ENCODE assay signal across 19 cellular contexts in genomic region chr13:106314417-106314816, GRCh38.
A peak's percentile ranks its signal among the peaks of the same experiment; 100 is the strongest.
DNase-seq lines count a peak whose midpoint lies in the region; ATAC-seq and TF ChIP-seq lines count a peak whose summit lies in the region.
"Had no signal": no experiment of that assay in that cellular context is flagged by ENCODE, and none has a peak within 500 bp of the region (broad histone marks: within the 10 kb centered on the region; RNA-seq: fewer than 3 reads in every experiment).

No MANE protein-coding gene starts in this region.

- H3K4me3 ChIP-seq in endodermal cell (ENCODE audit: low read length) (no peak overlapping the region), trophoblast cell (ENCODE audit: low read depth, low read length) (no peak overlapping the region)
- H3K4me3 ChIP-seq: MG63, PC-9 had no signal

- no peak overlapping the region for H2AFZ ChIP-seq in trophoblast cell (ENCODE audit: insufficient read depth, low read length, poor library complexity)
- H2AFZ ChIP-seq: PC-9 had no signal

- H4K91ac ChIP-seq in trophoblast cell (ENCODE audit: low read depth, low read length), result no peak overlapping the region

- no peak overlapping the region for H2BK12ac ChIP-seq in trophoblast cell (ENCODE audit: low read length)

- H3K9me3 ChIP-seq in endodermal cell (ENCODE audit: control insufficient read depth, low read length) (peaks cover 5% of the 10 kb centered on the region), trophoblast cell (ENCODE audit: insufficient read depth, low read depth, low read length) (no peaks in the 10 kb centered on the region)
- H3K9me3 ChIP-seq: MG63 had no signal

- peaks cover 3% of the 10 kb centered on the region for H3K9me3 Mint-ChIP-seq in endodermal cell
- H3K9me3 Mint-ChIP-seq: HFFc6 had no signal

- H3K4ac ChIP-seq in trophoblast cell (ENCODE audit: low read depth, low read length), result no peak overlapping the region

- H3K4me1 Mint-ChIP-seq in endodermal cell, result peaks cover 22% of the 10 kb centered on the region

- peaks cover 3% of the 10 kb centered on the region for H3K27me3 Mint-ChIP-seq in endodermal cell (ENCODE audit: insufficient read depth)

- H3K36me3 Mint-ChIP-seq in endodermal cell (ENCODE audit: low read depth), result no peaks in the 10 kb centered on the region

- no peaks in the 10 kb centered on the region for H3K79me2 ChIP-seq in trophoblast cell (ENCODE audit: control insufficient read depth, insufficient read depth, low read length, poor library complexity)

- H3K36me3 ChIP-seq in endodermal cell (ENCODE audit: control insufficient read depth, insufficient read depth, low read length) (no peaks in the 10 kb centered on the region), trophoblast cell (ENCODE audit: control insufficient read depth in 1 of 2, insufficient read depth in 2 of 2, low read length in 2 of 2) (no peaks in the 10 kb centered on the region)
- H3K36me3 ChIP-seq: MG63 had no signal

- peak; percentile 47 for DNase-seq in ELF-1 (ENCODE audit: low read depth, low spot score)
- peak; percentile 9 for DNase-seq in HuH-7 (ENCODE audit: low spot score)
- DNase-seq in endodermal cell, result peak; percentile 61
- peak; percentile 24 to 37 for DNase-seq in trophoblast cell
- no peak for DNase-seq in stimulated activated naive CD4-positive, alpha-beta T cell treated with Interleukin-2 at 50 U/mL for 16 hours (lab: John Stamatoyannopoulos, UW)
- no peak for DNase-seq in G401 (ENCODE audit: low spot score)
- DNase-seq: GF-D8, HFFc6, KBM-7, MG63, NCI-H1105 treated with DMSO at 0.1 percent for 48 hours, NCI-H146, NCI-H1930, NCI-H2107, NCI-H524, NCI-H748 treated with DMSO at 0.1 percent for 48 hours, PC-9, Right ventricle myocardium superior had no signal

- H3K14ac ChIP-seq in trophoblast cell (ENCODE audit: low read length), result no peak overlapping the region

- no peak overlapping the region for H3K27ac Mint-ChIP-seq in endodermal cell
- H3K27ac Mint-ChIP-seq: HFFc6 had no signal

- in situ Hi-C loops in G401 (cut with HindIII; ENCODE audit: low sequenced_read_pairs), result no loop called here

- no peak overlapping the region for H4K8ac ChIP-seq in trophoblast cell (ENCODE audit: low read depth, low read length)

- no peak overlapping the region for H3K23ac ChIP-seq in trophoblast cell (ENCODE audit: low read length)

- peaks cover 4% of the 10 kb centered on the region for H3K4me1 ChIP-seq in endodermal cell (ENCODE audit: control insufficient read depth, insufficient read depth, low read length)
- H3K4me1 ChIP-seq in trophoblast cell (ENCODE audit: control insufficient read depth in 1 of 2, insufficient read depth in 2 of 2, low read length in 2 of 2), result no peaks in the 10 kb centered on the region

- no peak overlapping the region for H2AK5ac ChIP-seq in trophoblast cell (ENCODE audit: low read length)

- H3K79me1 ChIP-seq in trophoblast cell (ENCODE audit: low read length), result peaks cover 3% of the 10 kb centered on the region

- 88 to 90% methylated on average over 2 to 5 of the region's 5 CpGs for WGBS in endodermal cell (ENCODE audit: insufficient coverage in 1 of 2, insufficient read length in 1 of 2), 2 experiments
- WGBS in trophoblast cell (ENCODE audit: extremely low coverage, insufficient coverage, insufficient read length), result no CpG with 5 or more reads among the region's 5 CpGs

- no peak for ATAC-seq in HG03095 (IDR thresholded peaks at IDR 0.05; ENCODE audit: unreplicated experiment)

- H3K4me3 Mint-ChIP-seq in endodermal cell, result no peak overlapping the region
- H3K4me3 Mint-ChIP-seq: HFFc6 had no signal

- H3K27ac ChIP-seq in endodermal cell (ENCODE audit: low read depth, low read length) (no peak overlapping the region), trophoblast cell (ENCODE audit: low read depth, low read length) (no peak overlapping the region)
- H3K27ac ChIP-seq: PC-9 had no signal

- no peak overlapping the region for H3K9ac ChIP-seq in endodermal cell (ENCODE audit: extremely low read depth, low read length, poor library complexity, severe bottlenecking)
- H3K9ac ChIP-seq in trophoblast cell (ENCODE audit: low read length), result no peak overlapping the region

- H3K4me2 ChIP-seq in trophoblast cell (ENCODE audit: low read length), result no peak overlapping the region
- H3K4me2 ChIP-seq: PC-9 had no signal

- H2BK120ac ChIP-seq in trophoblast cell (ENCODE audit: insufficient read depth, low read length, poor library complexity), result no peak overlapping the region

- peak; percentile 52 for TF ChIP-seq CTCF in endodermal cell (conservative IDR thresholded peaks at IDR 0.05)

- H2BK5ac ChIP-seq in trophoblast cell (ENCODE audit: low read depth, low read length, poor library complexity), result no peak overlapping the region

- no peaks in the 10 kb centered on the region for H3K27me3 ChIP-seq in endodermal cell (ENCODE audit: control insufficient read depth, insufficient read depth, low read length, poor library complexity, severe bottlenecking)
- no peaks in the 10 kb centered on the region for H3K27me3 ChIP-seq in trophoblast cell (ENCODE audit: insufficient read depth, low read length)
- H3K27me3 ChIP-seq: MG63 had no signal

- no peak overlapping the region for H3K18ac ChIP-seq in trophoblast cell (ENCODE audit: low read length)

- no peak overlapping the region for H4K12ac ChIP-seq in trophoblast cell (ENCODE audit: low read depth, low read length)

Comparison
In these comparisons a context has a peak if more than half of its experiments do, and no peak if none do; other contexts are left out.
1. DNase-seq: peak in ELF-1 (single experiment), HuH-7 (single experiment), endodermal cell (single experiment) and trophoblast cell (2 of 2); none in stimulated activated naive CD4-positive, alpha-beta T cell treated with Interleukin-2 at 50 U/mL for 16 hours (single experiment) and G401 (single experiment).